8 cellular contexts compared by ENCODE assay signal in genomic region chr6:110528051-110528929, GRCh38. TPM values are rescaled to one million over a fixed set of nuclear protein-coding genes. Genes with fewer than 3 reads are reported as not detected.
DNase-seq lines count a peak whose midpoint lies in the region; ATAC-seq and TF ChIP-seq lines count a peak whose summit lies in the region.

No MANE protein-coding gene starts in this region.

- H4K20me1 ChIP-seq in SU-DHL-6 (ENCODE audit: low read depth, low read length), result no peaks in the 10 kb centered on the region
- no peaks in the 10 kb centered on the region for H4K20me1 ChIP-seq in smooth muscle cell (ENCODE audit: low read depth)

- no peak overlapping the region for H3K27ac ChIP-seq in SU-DHL-6 (ENCODE audit: low read depth, low read length)
- peak overlapping the region in 1 of 2 donors; percentile 40 for H3K27ac ChIP-seq in right atrium auricular region
- H3K27ac ChIP-seq in smooth muscle cell (ENCODE audit: low read depth), result peak overlapping the region; percentile 91

- no peaks in the 10 kb centered on the region for H3K9me2 ChIP-seq in SU-DHL-6 (replicated peaks; ENCODE audit: insufficient read depth, low read length)

- H3K79me2 ChIP-seq in SU-DHL-6 (ENCODE audit: insufficient read depth, low read length), result no peaks in the 10 kb centered on the region
- H3K79me2 ChIP-seq in smooth muscle cell (ENCODE audit: low read depth), result no peaks in the 10 kb centered on the region

- H3K4me3 ChIP-seq in NB4 (ENCODE audit: low read depth, low read length), result no peak overlapping the region
- H3K4me3 ChIP-seq in SU-DHL-6 (ENCODE audit: insufficient read depth, low read length, poor library complexity, severe bottlenecking), result no peak overlapping the region
- no peak overlapping the region for H3K4me3 ChIP-seq in right atrium auricular region
- H3K4me3 ChIP-seq in smooth muscle cell, result no peak overlapping the region

- H3K9me3 ChIP-seq in SU-DHL-6 (ENCODE audit: insufficient read depth, low read length) (no peaks in the 10 kb centered on the region), right atrium auricular region (no peaks in the 10 kb centered on the region), smooth muscle cell (replicated peaks; ENCODE audit: low read depth) (no peaks in the 10 kb centered on the region)

- no peak overlapping the region for H3K4me2 ChIP-seq in SU-DHL-6 (ENCODE audit: low read depth, low read length, poor library complexity, severe bottlenecking)
- H3K4me2 ChIP-seq in smooth muscle cell, result peak overlapping the region; percentile 76

- H3K9ac ChIP-seq in SU-DHL-6 (ENCODE audit: low read length), result no peak overlapping the region
- no peak overlapping the region for H3K9ac ChIP-seq in smooth muscle cell (ENCODE audit: low read depth)

- ATAC-seq in HG03469 (IDR thresholded peaks at IDR 0.05; ENCODE audit: unreplicated experiment), result no peak

- 13% methylated on average over 5 of the region's 5 CpGs for WGBS in smooth muscle cell (ENCODE audit: low lambda C conversion rate)

- H3K4me1 ChIP-seq in right atrium auricular region (peaks cover 0 to 7% of the 10 kb centered on the region in 2 donors), smooth muscle cell (ENCODE audit: low read depth) (peaks cover 11% of the 10 kb centered on the region)

- DNase-seq in activated gamma-delta T cell treated with Interleukin-2 at 50 U/mL for 16 hours, result peak; percentile 49
- no peak for DNase-seq in activated gamma-delta T cell (lab: John Stamatoyannopoulos, UW)
- DNase-seq in NB4 (ENCODE audit: low read depth), result peak; percentile 76
- DNase-seq in amniotic stem cell (lab: John Stamatoyannopoulos, UW), result peak; percentile 68
- peak; percentile 66 for DNase-seq in right atrium auricular region (ENCODE audit: low spot score)
- no peak for DNase-seq in smooth muscle cell (lab: John Stamatoyannopoulos, UW; ENCODE audit: unreplicated experiment)

- H3K27me3 ChIP-seq in SU-DHL-6 (ENCODE audit: low read length) (no peaks in the 10 kb centered on the region), right atrium auricular region (no peaks in the 10 kb centered on the region), smooth muscle cell (ENCODE audit: low read depth) (no peaks in the 10 kb centered on the region)

- H3K36me3 ChIP-seq in SU-DHL-6 (ENCODE audit: low read length) (no peaks in the 10 kb centered on the region), right atrium auricular region (no peaks in the 10 kb centered on the region), smooth muscle cell (ENCODE audit: low read depth) (no peaks in the 10 kb centered on the region)

- no peak for TF ChIP-seq POLR2A in NB4 (IDR thresholded peaks at IDR 0.05; ENCODE audit: extremely low read depth, insufficient read length)

- no peak overlapping the region for H2AFZ ChIP-seq in SU-DHL-6 (ENCODE audit: low read depth, low read length, severe bottlenecking)
- H2AFZ ChIP-seq in smooth muscle cell (ENCODE audit: low read depth), result peak overlapping the region; percentile 77

- TF ChIP-seq CTCF in NB4 (IDR thresholded peaks at IDR 0.05; ENCODE audit: low read depth, low read length) (peak; percentile 52), SU-DHL-6 (IDR thresholded peaks at IDR 0.05; ENCODE audit: insufficient read depth, low read length, poor library complexity, severe bottlenecking) (peak; percentile 77), right atrium auricular region (IDR thresholded peaks at IDR 0.05) (peak; percentile 61 to 84), smooth muscle cell (IDR thresholded peaks at IDR 0.05; ENCODE audit: borderline replicate concordance, insufficient read depth, poor library complexity, severe bottlenecking) (peak; percentile 90)

- no peaks in the 10 kb centered on the region for H3F3A ChIP-seq in SU-DHL-6 (ENCODE audit: insufficient read depth)
- H3F3A ChIP-seq in smooth muscle cell (ENCODE audit: low read depth), result peaks cover 15% of the 10 kb centered on the region

RNA-seq across cellular contexts. Expression of gene SLC22A16, which starts 51.9 kb away (rescaled TPM):
- total RNA-seq in right atrium auricular region (not detected), smooth muscle cell (not detected in 2 replicates)
- polyA plus RNA-seq in smooth muscle cell, result not detected in 2 replicates

Comparison
In these comparisons a context has a peak if more than half of its experiments do, and no peak if none do; other contexts are left out.
1. DNase-seq: peak in activated gamma-delta T cell treated with Interleukin-2 at 50 U/mL for 16 hours (single experiment), NB4 (single experiment), amniotic stem cell (single experiment) and right atrium auricular region (single experiment); none in activated gamma-delta T cell (single experiment) and smooth muscle cell (single experiment).
2. Peak in every context shown above with its lines, with median percentiles within 50 percentile points of each other: CTCF ChIP-seq.